Comparison of ENCODE assay signal across 1 cellular context in genomic region chr11:124865902-124866851, GRCh38.
TF ChIP-seq lines count a peak whose summit lies in the region.

No MANE protein-coding gene starts in this region.

TF ChIP-seq in WTC11, 78 proteins besides CTCF, POLR2A, EP300 and RAD21 (continued from another document and continues in another):
- TF ChIP-seq ARID4B (CRISPR knock-in tag; IDR thresholded peaks at IDR 0.05; ENCODE audit: borderline replicate concordance) (peak; percentile 89; the same call in 1 of the 2 replicates), TCF7 (CRISPR knock-in tag; IDR thresholded peaks at IDR 0.05; ENCODE audit: low read depth) (no peak), GABPB1 (CRISPR knock-in tag; IDR thresholded peaks at IDR 0.05) (no peak), MYBL2 (CRISPR knock-in tag; IDR thresholded peaks at IDR 0.05) (peak; percentile 73; the same call in 1 of the 2 replicates), ZNF263 (CRISPR knock-in tag; IDR thresholded peaks at IDR 0.05; ENCODE audit: low read depth) (no peak), ZNF219 (CRISPR knock-in tag; IDR thresholded peaks at IDR 0.05; ENCODE audit: borderline replicate concordance) (peak; percentile 88; the same call in 1 of the 2 replicates), ZBTB21 (CRISPR knock-in tag; IDR thresholded peaks at IDR 0.05; ENCODE audit: borderline replicate concordance) (0 out of 2 replicates have a peak, but pooled peaks have one; percentile 39), FOXP1 (CRISPR knock-in tag; IDR thresholded peaks at IDR 0.05; ENCODE audit: borderline replicate concordance) (peak; percentile 97), CREM (CRISPR knock-in tag; IDR thresholded peaks at IDR 0.05) (no peak), RORB (CRISPR knock-in tag; IDR thresholded peaks at IDR 0.05) (no peak), FOXP4 (CRISPR knock-in tag; IDR thresholded peaks at IDR 0.05) (0 out of 2 replicates have a peak, but pooled peaks have one; percentile 47), NR2C2 (CRISPR knock-in tag; IDR thresholded peaks at IDR 0.05) (peak; percentile 62), MXD4 (CRISPR knock-in tag; IDR thresholded peaks at IDR 0.05; ENCODE audit: borderline replicate concordance) (no peak), MAX (CRISPR knock-in tag; IDR thresholded peaks at IDR 0.05) (peak; percentile 94), USF2 (CRISPR knock-in tag; IDR thresholded peaks at IDR 0.05) (no peak), ZNF232 (CRISPR knock-in tag; IDR thresholded peaks at IDR 0.05) (no peak), NR1H2 (CRISPR knock-in tag; IDR thresholded peaks at IDR 0.05) (no peak; the same call in 1 of the 2 replicates)
- TF ChIP-seq, protein P1, sequence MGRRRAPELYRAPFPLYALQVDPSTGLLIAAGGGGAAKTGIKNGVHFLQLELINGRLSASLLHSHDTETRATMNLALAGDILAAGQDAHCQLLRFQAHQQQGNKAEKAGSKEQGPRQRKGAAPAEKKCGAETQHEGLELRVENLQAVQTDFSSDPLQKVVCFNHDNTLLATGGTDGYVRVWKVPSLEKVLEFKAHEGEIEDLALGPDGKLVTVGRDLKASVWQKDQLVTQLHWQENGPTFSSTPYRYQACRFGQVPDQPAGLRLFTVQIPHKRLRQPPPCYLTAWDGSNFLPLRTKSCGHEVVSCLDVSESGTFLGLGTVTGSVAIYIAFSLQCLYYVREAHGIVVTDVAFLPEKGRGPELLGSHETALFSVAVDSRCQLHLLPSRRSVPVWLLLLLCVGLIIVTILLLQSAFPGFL (CRISPR knock-in tag; IDR thresholded peaks at IDR 0.05; ENCODE audit: borderline replicate concordance) = peak; percentile 61; the same call in 1 of the 2 replicates
- TF ChIP-seq, protein P2, sequence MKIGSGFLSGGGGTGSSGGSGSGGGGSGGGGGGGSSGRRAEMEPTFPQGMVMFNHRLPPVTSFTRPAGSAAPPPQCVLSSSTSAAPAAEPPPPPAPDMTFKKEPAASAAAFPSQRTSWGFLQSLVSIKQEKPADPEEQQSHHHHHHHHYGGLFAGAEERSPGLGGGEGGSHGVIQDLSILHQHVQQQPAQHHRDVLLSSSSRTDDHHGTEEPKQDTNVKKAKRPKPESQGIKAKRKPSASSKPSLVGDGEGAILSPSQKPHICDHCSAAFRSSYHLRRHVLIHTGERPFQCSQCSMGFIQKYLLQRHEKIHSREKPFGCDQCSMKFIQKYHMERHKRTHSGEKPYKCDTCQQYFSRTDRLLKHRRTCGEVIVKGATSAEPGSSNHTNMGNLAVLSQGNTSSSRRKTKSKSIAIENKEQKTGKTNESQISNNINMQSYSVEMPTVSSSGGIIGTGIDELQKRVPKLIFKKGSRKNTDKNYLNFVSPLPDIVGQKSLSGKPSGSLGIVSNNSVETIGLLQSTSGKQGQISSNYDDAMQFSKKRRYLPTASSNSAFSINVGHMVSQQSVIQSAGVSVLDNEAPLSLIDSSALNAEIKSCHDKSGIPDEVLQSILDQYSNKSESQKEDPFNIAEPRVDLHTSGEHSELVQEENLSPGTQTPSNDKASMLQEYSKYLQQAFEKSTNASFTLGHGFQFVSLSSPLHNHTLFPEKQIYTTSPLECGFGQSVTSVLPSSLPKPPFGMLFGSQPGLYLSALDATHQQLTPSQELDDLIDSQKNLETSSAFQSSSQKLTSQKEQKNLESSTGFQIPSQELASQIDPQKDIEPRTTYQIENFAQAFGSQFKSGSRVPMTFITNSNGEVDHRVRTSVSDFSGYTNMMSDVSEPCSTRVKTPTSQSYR (CRISPR knock-in tag; IDR thresholded peaks at IDR 0.05) = no peak
- TF ChIP-seq, protein P3, sequence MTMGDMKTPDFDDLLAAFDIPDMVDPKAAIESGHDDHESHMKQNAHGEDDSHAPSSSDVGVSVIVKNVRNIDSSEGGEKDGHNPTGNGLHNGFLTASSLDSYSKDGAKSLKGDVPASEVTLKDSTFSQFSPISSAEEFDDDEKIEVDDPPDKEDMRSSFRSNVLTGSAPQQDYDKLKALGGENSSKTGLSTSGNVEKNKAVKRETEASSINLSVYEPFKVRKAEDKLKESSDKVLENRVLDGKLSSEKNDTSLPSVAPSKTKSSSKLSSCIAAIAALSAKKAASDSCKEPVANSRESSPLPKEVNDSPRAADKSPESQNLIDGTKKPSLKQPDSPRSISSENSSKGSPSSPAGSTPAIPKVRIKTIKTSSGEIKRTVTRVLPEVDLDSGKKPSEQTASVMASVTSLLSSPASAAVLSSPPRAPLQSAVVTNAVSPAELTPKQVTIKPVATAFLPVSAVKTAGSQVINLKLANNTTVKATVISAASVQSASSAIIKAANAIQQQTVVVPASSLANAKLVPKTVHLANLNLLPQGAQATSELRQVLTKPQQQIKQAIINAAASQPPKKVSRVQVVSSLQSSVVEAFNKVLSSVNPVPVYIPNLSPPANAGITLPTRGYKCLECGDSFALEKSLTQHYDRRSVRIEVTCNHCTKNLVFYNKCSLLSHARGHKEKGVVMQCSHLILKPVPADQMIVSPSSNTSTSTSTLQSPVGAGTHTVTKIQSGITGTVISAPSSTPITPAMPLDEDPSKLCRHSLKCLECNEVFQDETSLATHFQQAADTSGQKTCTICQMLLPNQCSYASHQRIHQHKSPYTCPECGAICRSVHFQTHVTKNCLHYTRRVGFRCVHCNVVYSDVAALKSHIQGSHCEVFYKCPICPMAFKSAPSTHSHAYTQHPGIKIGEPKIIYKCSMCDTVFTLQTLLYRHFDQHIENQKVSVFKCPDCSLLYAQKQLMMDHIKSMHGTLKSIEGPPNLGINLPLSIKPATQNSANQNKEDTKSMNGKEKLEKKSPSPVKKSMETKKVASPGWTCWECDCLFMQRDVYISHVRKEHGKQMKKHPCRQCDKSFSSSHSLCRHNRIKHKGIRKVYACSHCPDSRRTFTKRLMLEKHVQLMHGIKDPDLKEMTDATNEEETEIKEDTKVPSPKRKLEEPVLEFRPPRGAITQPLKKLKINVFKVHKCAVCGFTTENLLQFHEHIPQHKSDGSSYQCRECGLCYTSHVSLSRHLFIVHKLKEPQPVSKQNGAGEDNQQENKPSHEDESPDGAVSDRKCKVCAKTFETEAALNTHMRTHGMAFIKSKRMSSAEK (CRISPR knock-in tag; IDR thresholded peaks at IDR 0.05; ENCODE audit: borderline replicate concordance) = no peak
- TF ChIP-seq, protein P4, sequence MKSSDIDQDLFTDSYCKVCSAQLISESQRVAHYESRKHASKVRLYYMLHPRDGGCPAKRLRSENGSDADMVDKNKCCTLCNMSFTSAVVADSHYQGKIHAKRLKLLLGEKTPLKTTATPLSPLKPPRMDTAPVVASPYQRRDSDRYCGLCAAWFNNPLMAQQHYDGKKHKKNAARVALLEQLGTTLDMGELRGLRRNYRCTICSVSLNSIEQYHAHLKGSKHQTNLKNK (CRISPR knock-in tag; IDR thresholded peaks at IDR 0.05) = no peak
- TF ChIP-seq, protein P5, sequence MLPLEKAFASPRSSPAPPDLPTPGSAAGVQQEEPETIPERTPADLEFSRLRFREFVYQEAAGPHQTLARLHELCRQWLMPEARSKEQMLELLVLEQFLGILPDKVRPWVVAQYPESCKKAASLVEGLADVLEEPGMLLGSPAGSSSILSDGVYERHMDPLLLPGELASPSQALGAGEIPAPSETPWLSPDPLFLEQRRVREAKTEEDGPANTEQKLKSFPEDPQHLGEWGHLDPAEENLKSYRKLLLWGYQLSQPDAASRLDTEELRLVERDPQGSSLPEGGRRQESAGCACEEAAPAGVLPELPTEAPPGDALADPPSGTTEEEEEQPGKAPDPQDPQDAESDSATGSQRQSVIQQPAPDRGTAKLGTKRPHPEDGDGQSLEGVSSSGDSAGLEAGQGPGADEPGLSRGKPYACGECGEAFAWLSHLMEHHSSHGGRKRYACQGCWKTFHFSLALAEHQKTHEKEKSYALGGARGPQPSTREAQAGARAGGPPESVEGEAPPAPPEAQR (CRISPR knock-in tag; IDR thresholded peaks at IDR 0.05) = no peak
- TF ChIP-seq, protein P6, sequence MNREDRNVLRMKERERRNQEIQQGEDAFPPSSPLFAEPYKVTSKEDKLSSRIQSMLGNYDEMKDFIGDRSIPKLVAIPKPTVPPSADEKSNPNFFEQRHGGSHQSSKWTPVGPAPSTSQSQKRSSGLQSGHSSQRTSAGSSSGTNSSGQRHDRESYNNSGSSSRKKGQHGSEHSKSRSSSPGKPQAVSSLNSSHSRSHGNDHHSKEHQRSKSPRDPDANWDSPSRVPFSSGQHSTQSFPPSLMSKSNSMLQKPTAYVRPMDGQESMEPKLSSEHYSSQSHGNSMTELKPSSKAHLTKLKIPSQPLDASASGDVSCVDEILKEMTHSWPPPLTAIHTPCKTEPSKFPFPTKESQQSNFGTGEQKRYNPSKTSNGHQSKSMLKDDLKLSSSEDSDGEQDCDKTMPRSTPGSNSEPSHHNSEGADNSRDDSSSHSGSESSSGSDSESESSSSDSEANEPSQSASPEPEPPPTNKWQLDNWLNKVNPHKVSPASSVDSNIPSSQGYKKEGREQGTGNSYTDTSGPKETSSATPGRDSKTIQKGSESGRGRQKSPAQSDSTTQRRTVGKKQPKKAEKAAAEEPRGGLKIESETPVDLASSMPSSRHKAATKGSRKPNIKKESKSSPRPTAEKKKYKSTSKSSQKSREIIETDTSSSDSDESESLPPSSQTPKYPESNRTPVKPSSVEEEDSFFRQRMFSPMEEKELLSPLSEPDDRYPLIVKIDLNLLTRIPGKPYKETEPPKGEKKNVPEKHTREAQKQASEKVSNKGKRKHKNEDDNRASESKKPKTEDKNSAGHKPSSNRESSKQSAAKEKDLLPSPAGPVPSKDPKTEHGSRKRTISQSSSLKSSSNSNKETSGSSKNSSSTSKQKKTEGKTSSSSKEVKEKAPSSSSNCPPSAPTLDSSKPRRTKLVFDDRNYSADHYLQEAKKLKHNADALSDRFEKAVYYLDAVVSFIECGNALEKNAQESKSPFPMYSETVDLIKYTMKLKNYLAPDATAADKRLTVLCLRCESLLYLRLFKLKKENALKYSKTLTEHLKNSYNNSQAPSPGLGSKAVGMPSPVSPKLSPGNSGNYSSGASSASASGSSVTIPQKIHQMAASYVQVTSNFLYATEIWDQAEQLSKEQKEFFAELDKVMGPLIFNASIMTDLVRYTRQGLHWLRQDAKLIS (CRISPR knock-in tag; IDR thresholded peaks at IDR 0.05; ENCODE audit: borderline replicate concordance) = no peak
- TF ChIP-seq, protein P7, sequence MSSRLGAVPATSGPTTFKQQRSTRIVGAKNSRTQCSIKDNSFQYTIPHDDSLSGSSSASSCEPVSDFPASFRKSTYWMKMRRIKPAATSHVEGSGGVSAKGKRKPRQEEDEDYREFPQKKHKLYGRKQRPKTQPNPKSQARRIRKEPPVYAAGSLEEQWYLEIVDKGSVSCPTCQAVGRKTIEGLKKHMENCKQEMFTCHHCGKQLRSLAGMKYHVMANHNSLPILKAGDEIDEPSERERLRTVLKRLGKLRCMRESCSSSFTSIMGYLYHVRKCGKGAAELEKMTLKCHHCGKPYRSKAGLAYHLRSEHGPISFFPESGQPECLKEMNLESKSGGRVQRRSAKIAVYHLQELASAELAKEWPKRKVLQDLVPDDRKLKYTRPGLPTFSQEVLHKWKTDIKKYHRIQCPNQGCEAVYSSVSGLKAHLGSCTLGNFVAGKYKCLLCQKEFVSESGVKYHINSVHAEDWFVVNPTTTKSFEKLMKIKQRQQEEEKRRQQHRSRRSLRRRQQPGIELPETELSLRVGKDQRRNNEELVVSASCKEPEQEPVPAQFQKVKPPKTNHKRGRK (CRISPR knock-in tag; IDR thresholded peaks at IDR 0.05; ENCODE audit: borderline replicate concordance) = no peak
- TF ChIP-seq, protein P8, sequence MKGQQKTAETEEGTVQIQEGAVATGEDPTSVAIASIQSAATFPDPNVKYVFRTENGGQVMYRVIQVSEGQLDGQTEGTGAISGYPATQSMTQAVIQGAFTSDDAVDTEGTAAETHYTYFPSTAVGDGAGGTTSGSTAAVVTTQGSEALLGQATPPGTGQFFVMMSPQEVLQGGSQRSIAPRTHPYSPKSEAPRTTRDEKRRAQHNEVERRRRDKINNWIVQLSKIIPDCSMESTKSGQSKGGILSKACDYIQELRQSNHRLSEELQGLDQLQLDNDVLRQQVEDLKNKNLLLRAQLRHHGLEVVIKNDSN (CRISPR knock-in tag; IDR thresholded peaks at IDR 0.05) = peak; percentile 57; the same call in 1 of the 2 replicates
